In genomic region chr14:100899841-100900771, GRCh38 we compare ENCODE assay signal across 1 cellular context.
A peak's percentile ranks its signal among the peaks of the same experiment; 100 is the strongest.
TF ChIP-seq lines count a peak whose summit lies in the region.

No MANE protein-coding gene starts in this region.

TF ChIP-seq in HepG2, 621 proteins besides CTCF, POLR2A, EP300 and RAD21 (continued from another document and continues in another):
- TF ChIP-seq TFDP2 (CRISPR knock-in tag; IDR thresholded peaks at IDR 0.05), result peak; percentile 44; the same call in 1 of the 2 replicates
- TF ChIP-seq, protein P1, sequence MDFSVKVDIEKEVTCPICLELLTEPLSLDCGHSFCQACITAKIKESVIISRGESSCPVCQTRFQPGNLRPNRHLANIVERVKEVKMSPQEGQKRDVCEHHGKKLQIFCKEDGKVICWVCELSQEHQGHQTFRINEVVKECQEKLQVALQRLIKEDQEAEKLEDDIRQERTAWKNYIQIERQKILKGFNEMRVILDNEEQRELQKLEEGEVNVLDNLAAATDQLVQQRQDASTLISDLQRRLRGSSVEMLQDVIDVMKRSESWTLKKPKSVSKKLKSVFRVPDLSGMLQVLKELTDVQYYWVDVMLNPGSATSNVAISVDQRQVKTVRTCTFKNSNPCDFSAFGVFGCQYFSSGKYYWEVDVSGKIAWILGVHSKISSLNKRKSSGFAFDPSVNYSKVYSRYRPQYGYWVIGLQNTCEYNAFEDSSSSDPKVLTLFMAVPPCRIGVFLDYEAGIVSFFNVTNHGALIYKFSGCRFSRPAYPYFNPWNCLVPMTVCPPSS (IDR thresholded peaks at IDR 0.05), result no peak
- peak; percentile 43 for TF ChIP-seq HMG20A (CRISPR knock-in tag; IDR thresholded peaks at IDR 0.05; ENCODE audit: borderline replicate concordance)
- no peak for TF ChIP-seq IKZF1 (IDR thresholded peaks at IDR 0.05)
- TF ChIP-seq NAIF1 (CRISPR knock-in tag; IDR thresholded peaks at IDR 0.05; ENCODE audit: borderline replicate concordance), result no peak
- no peak for TF ChIP-seq SPEN (CRISPR knock-in tag; IDR thresholded peaks at IDR 0.05; ENCODE audit: low read depth)
- TF ChIP-seq XBP1 (CRISPR knock-in tag; IDR thresholded peaks at IDR 0.05), result no peak
- no peak for TF ChIP-seq ZNF317 (CRISPR knock-in tag; IDR thresholded peaks at IDR 0.05)
- no peak for TF ChIP-seq ZBTB2 (CRISPR knock-in tag; IDR thresholded peaks at IDR 0.05; ENCODE audit: low read depth)
- no peak for TF ChIP-seq ZNF296 (CRISPR knock-in tag; conservative IDR thresholded peaks at IDR 0.05)
- no peak for TF ChIP-seq MTF2 (CRISPR knock-in tag; IDR thresholded peaks at IDR 0.05; ENCODE audit: borderline replicate concordance)
- 0 out of 2 replicates have a peak, but pooled peaks have one; percentile 26 for TF ChIP-seq ZNF749 (CRISPR knock-in tag; IDR thresholded peaks at IDR 0.05; ENCODE audit: borderline replicate concordance)
- TF ChIP-seq ZSCAN25 (CRISPR knock-in tag; IDR thresholded peaks at IDR 0.05), result no peak
- 0 out of 2 replicates have a peak, but pooled peaks have one; percentile 19 for TF ChIP-seq NR2F6 (IDR thresholded peaks at IDR 0.05)
- TF ChIP-seq NR2F6 (CRISPR knock-in tag; IDR thresholded peaks at IDR 0.05), result 0 out of 2 replicates have a peak, but pooled peaks have one; percentile 53
- no peak for TF ChIP-seq JUN (CRISPR knock-in tag; IDR thresholded peaks at IDR 0.05)
- TF ChIP-seq ZNF382 (CRISPR knock-in tag; IDR thresholded peaks at IDR 0.05; ENCODE audit: borderline replicate concordance), result no peak
- TF ChIP-seq DPF2 (CRISPR knock-in tag; IDR thresholded peaks at IDR 0.05; ENCODE audit: borderline replicate concordance, low read depth), result no peak
- no peak for TF ChIP-seq TRAFD1 (CRISPR knock-in tag; IDR thresholded peaks at IDR 0.05; ENCODE audit: borderline replicate concordance)
- TF ChIP-seq ATM (IDR thresholded peaks at IDR 0.05; ENCODE audit: borderline replicate concordance), result no peak
- no peak for TF ChIP-seq SSRP1 (CRISPR knock-in tag; IDR thresholded peaks at IDR 0.05)
- TF ChIP-seq, protein P2, sequence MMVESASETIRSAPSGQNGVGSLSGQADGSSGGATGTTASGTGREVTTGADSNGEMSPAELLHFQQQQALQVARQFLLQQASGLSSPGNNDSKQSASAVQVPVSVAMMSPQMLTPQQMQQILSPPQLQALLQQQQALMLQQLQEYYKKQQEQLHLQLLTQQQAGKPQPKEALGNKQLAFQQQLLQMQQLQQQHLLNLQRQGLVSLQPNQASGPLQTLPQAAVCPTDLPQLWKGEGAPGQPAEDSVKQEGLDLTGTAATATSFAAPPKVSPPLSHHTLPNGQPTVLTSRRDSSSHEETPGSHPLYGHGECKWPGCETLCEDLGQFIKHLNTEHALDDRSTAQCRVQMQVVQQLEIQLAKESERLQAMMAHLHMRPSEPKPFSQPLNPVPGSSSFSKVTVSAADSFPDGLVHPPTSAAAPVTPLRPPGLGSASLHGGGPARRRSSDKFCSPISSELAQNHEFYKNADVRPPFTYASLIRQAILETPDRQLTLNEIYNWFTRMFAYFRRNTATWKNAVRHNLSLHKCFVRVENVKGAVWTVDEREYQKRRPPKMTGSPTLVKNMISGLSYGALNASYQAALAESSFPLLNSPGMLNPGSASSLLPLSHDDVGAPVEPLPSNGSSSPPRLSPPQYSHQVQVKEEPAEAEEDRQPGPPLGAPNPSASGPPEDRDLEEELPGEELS (CRISPR knock-in tag; IDR thresholded peaks at IDR 0.05), result peak; percentile 60
- TF ChIP-seq, protein P3, sequence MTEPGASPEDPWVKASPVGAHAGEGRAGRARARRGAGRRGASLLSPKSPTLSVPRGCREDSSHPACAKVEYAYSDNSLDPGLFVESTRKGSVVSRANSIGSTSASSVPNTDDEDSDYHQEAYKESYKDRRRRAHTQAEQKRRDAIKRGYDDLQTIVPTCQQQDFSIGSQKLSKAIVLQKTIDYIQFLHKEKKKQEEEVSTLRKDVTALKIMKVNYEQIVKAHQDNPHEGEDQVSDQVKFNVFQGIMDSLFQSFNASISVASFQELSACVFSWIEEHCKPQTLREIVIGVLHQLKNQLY (CRISPR knock-in tag; IDR thresholded peaks at IDR 0.05), result peak; percentile 40; the same call in 1 of the 2 replicates
- no peak for TF ChIP-seq ZNF567 (CRISPR knock-in tag; IDR thresholded peaks at IDR 0.05; ENCODE audit: borderline replicate concordance)
- TF ChIP-seq HIC2 (CRISPR knock-in tag; IDR thresholded peaks at IDR 0.05; ENCODE audit: low read depth), result no peak
- TF ChIP-seq ZNF619 (CRISPR knock-in tag; IDR thresholded peaks at IDR 0.05), result 0 out of 2 replicates have a peak, but pooled peaks have one; percentile 58
- TF ChIP-seq STAT6 (CRISPR knock-in tag; IDR thresholded peaks at IDR 0.05; ENCODE audit: borderline replicate concordance), result no peak; the same call in 1 of the 2 replicates
- peak; percentile 55; the same call in 1 of the 2 replicates for TF ChIP-seq SP5 (CRISPR knock-in tag; IDR thresholded peaks at IDR 0.05; ENCODE audit: borderline replicate concordance, low read depth)
- TF ChIP-seq ZNF672 (CRISPR knock-in tag; IDR thresholded peaks at IDR 0.05), result no peak
- TF ChIP-seq HNRNPH1 (optimal IDR thresholded peaks at IDR 0.05; ENCODE audit: low read depth, low read length), result no peak
- no peak for TF ChIP-seq ZNF121 (CRISPR knock-in tag; IDR thresholded peaks at IDR 0.05)
- TF ChIP-seq ZNF274 (CRISPR knock-in tag; IDR thresholded peaks at IDR 0.05), result no peak; the same call in 1 of the 2 replicates
- no peak for TF ChIP-seq FUBP1 (CRISPR knock-in tag; IDR thresholded peaks at IDR 0.05; ENCODE audit: borderline replicate concordance)
- TF ChIP-seq EEA1 (CRISPR knock-in tag; IDR thresholded peaks at IDR 0.05; ENCODE audit: borderline replicate concordance), result no peak
- no peak for TF ChIP-seq ZNF878 (CRISPR knock-in tag; IDR thresholded peaks at IDR 0.05)
- no peak for TF ChIP-seq ZFX (CRISPR knock-in tag; IDR thresholded peaks at IDR 0.05; ENCODE audit: low read depth)
- no peak for TF ChIP-seq SRF (IDR thresholded peaks at IDR 0.05; ENCODE audit: low read depth, low read length)
- peak; percentile 39 for TF ChIP-seq ZEB1 (IDR thresholded peaks at IDR 0.05; ENCODE audit: insufficient replicate concordance, low read depth)
- TF ChIP-seq IRF9 (CRISPR knock-in tag; IDR thresholded peaks at IDR 0.05; ENCODE audit: borderline replicate concordance), result no peak
- no peak for TF ChIP-seq ZNF446 (CRISPR knock-in tag; IDR thresholded peaks at IDR 0.05)
- peak; percentile 52 for TF ChIP-seq SAP130 (CRISPR knock-in tag; IDR thresholded peaks at IDR 0.05; ENCODE audit: low read depth)
- TF ChIP-seq, protein P4, sequence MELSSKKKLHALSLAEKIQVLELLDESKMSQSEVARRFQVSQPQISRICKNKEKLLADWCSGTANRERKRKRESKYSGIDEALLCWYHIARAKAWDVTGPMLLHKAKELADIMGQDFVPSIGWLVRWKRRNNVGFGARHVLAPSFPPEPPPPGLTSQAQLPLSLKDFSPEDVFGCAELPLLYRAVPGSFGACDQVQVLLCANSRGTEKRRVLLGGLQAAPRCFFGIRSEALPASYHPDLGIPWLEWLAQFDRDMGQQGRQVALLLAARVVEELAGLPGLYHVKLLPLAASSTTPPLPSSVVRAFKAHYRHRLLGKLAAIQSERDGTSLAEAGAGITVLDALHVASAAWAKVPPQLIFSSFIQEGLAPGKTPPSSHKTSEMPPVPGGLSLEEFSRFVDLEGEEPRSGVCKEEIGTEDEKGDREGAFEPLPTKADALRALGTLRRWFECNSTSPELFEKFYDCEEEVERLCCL (CRISPR knock-in tag; IDR thresholded peaks at IDR 0.05; ENCODE audit: borderline replicate concordance), result no peak
- TF ChIP-seq, protein P5, sequence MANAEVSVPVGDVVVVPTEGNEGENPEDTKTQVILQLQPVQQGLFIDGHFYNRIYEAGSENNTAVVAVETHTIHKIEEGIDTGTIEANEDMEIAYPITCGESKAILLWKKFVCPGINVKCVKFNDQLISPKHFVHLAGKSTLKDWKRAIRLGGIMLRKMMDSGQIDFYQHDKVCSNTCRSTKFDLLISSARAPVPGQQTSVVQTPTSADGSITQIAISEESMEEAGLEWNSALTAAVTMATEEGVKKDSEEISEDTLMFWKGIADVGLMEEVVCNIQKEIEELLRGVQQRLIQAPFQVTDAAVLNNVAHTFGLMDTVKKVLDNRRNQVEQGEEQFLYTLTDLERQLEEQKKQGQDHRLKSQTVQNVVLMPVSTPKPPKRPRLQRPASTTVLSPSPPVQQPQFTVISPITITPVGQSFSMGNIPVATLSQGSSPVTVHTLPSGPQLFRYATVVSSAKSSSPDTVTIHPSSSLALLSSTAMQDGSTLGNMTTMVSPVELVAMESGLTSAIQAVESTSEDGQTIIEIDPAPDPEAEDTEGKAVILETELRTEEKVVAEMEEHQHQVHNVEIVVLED (CRISPR knock-in tag; IDR thresholded peaks at IDR 0.05; ENCODE audit: borderline replicate concordance), result no peak
